8 cellular contexts compared by ENCODE assay signal in genomic region chr5:33441241-33441844, GRCh38. TPM values are rescaled to one million over a fixed set of nuclear protein-coding genes. Genes with fewer than 3 reads are reported as not detected.
DNase-seq lines count a peak whose midpoint lies in the region; ATAC-seq and TF ChIP-seq lines count a peak whose summit lies in the region.

No MANE protein-coding gene starts in this region.

- WGBS in esophagus squamous epithelium, 2 donors = 1% methylated on average over 16 of the region's 16 CpGs
- 0 to 1% (median 0%) methylated on average over 16 of the region's 16 CpGs for WGBS in ovary, 3 donors

- POLR2A ChIA-PET in activated CD8-positive, alpha-beta T cell treated with anti-CD3 and anti-CD28 coated beads for 36 hours (lab: Charles Lee) = interaction anchor here (1.0 to 1.1 kb wide), 3 partner anchors 8 to 20 kb away, joined by 3 read pairs; no protein-coding TSS in a partner anchor

- no peaks in the 10 kb centered on the region for H3K27me3 Mint-ChIP-seq in activated CD8-positive, alpha-beta T cell treated with anti-CD3 and anti-CD28 coated beads for 36 hours

- H3K27me3 ChIP-seq in esophagus squamous epithelium (no peaks in the 10 kb centered on the region), ovary (no peaks in the 10 kb centered on the region)

- H3K9me3 ChIP-seq in esophagus squamous epithelium (no peaks in the 10 kb centered on the region), ovary (no peaks in the 10 kb centered on the region)

- no peak for TF ChIP-seq POLR2A in esophagus squamous epithelium (IDR thresholded peaks at IDR 0.05)
- TF ChIP-seq POLR2A in ovary (IDR thresholded peaks at IDR 0.05) = no peak

- H3K9me3 Mint-ChIP-seq in activated CD8-positive, alpha-beta T cell treated with anti-CD3 and anti-CD28 coated beads for 36 hours = no peaks in the 10 kb centered on the region

- H3K4me3 Mint-ChIP-seq in activated CD8-positive, alpha-beta T cell treated with anti-CD3 and anti-CD28 coated beads for 36 hours = no peak overlapping the region

- intact Hi-C loops in activated CD8-positive, alpha-beta T cell treated with anti-CD3 and anti-CD28 coated beads for 36 hours (cut with micrococcal nuclease) = no loop called here
- intact Hi-C loops in esophagus squamous epithelium (cut with DNase I) (no loop called here), ovary (cut with DNase I) (no loop called here)

- H3K4me3 ChIP-seq in HFF-Myc (replicated peaks; ENCODE audit: low read depth, low read length) (peak overlapping the region; percentile 60), esophagus squamous epithelium (peak overlapping the region; percentile 87 to 91 (median 88)), ovary (peak overlapping the region; percentile 86)

- no peak for TF ChIP-seq CTCF in HFF-Myc (IDR thresholded peaks at IDR 0.05; ENCODE audit: low read depth, low read length, missing control alignments)
- TF ChIP-seq CTCF in activated CD8-positive, alpha-beta T cell treated with anti-CD3 and anti-CD28 coated beads for 36 hours (IDR thresholded peaks at IDR 0.05) = no peak
- no peak for TF ChIP-seq CTCF in esophagus squamous epithelium (IDR thresholded peaks at IDR 0.05)
- no peak for TF ChIP-seq CTCF in ovary (IDR thresholded peaks at IDR 0.05)

- no peak overlapping the region for H3K27ac Mint-ChIP-seq in activated CD8-positive, alpha-beta T cell treated with anti-CD3 and anti-CD28 coated beads for 36 hours

- peaks cover 35% of the 10 kb centered on the region for H3K4me1 Mint-ChIP-seq in activated CD8-positive, alpha-beta T cell treated with anti-CD3 and anti-CD28 coated beads for 36 hours (ENCODE audit: low read depth)

- peak; percentile 31 for ATAC-seq in activated CD8-positive, alpha-beta T cell treated with anti-CD3 and anti-CD28 coated beads for 36 hours
- ATAC-seq in GM19463 (IDR thresholded peaks at IDR 0.05; ENCODE audit: unreplicated experiment) (no peak), GM21390 (IDR thresholded peaks at IDR 0.05; ENCODE audit: unreplicated experiment) (no peak)

- peaks cover 26% of the 10 kb centered on the region for H3K36me3 Mint-ChIP-seq in activated CD8-positive, alpha-beta T cell treated with anti-CD3 and anti-CD28 coated beads for 36 hours (ENCODE audit: low read depth)

- H3K4me1 ChIP-seq in esophagus squamous epithelium = peaks cover 6 to 58% (median 13%) of the 10 kb centered on the region in 3 donors
- H3K4me1 ChIP-seq in ovary (ENCODE audit: insufficient read depth) = peaks cover 6% of the 10 kb centered on the region

- peak; percentile 49 for DNase-seq in ELF-1 (ENCODE audit: low read depth, low spot score)
- DNase-seq in HFF-Myc (ENCODE audit: extremely low read depth, low read depth) = peak; percentile 51
- DNase-seq in NCI-H345 (lab: John Stamatoyannopoulos, UW) = peak; percentile 47
- DNase-seq in activated CD8-positive, alpha-beta T cell treated with anti-CD3 and anti-CD28 coated beads for 36 hours = peak; percentile 47
- no peak for DNase-seq in esophagus squamous epithelium (lab: John Stamatoyannopoulos, UW)
- peak in 2 of 5 donors; percentile 23 to 29 for DNase-seq in ovary

- no peak for TF ChIP-seq EP300 in ovary (IDR thresholded peaks at IDR 0.05)

- peak overlapping the region; percentile 93 to 98 (median 96) for H3K27ac ChIP-seq in esophagus squamous epithelium
- H3K27ac ChIP-seq in ovary = peak overlapping the region; percentile 63 to 93

- CTCF ChIA-PET in activated CD8-positive, alpha-beta T cell treated with anti-CD3 and anti-CD28 coated beads for 36 hours (lab: Charles Lee) = interaction anchor here (0.8 kb wide), 1 partner anchor 493 kb away, joined by 3 read pairs; no protein-coding TSS in a partner anchor

- peaks cover 0 to 20% (median 0%) of the 10 kb centered on the region in 3 donors for H3K36me3 ChIP-seq in esophagus squamous epithelium
- no peaks in the 10 kb centered on the region for H3K36me3 ChIP-seq in ovary

RNA-seq across cellular contexts. Expression of gene TARS1, which starts 0.6 kb away (rescaled TPM):
- total RNA-seq in activated CD8-positive, alpha-beta T cell treated with anti-CD3 and anti-CD28 coated beads for 36 hours = 100 to 1,000 TPM; 208 to 210 TPM
- 100 to 1,000 TPM in 2 of 4 donors, 10 to 100 TPM in 2; 66.6 to 192 (median 98.4) TPM for total RNA-seq in esophagus squamous epithelium
- total RNA-seq in ovary = 100 to 1,000 TPM in 1 of 7 donors, 10 to 100 TPM in 6; 37.9 to 176 (median 48.9) TPM
- 10 to 100 TPM; 34.1 to 98.0 TPM for polyA plus RNA-seq in ovary
